In the genomic region with DNA sequence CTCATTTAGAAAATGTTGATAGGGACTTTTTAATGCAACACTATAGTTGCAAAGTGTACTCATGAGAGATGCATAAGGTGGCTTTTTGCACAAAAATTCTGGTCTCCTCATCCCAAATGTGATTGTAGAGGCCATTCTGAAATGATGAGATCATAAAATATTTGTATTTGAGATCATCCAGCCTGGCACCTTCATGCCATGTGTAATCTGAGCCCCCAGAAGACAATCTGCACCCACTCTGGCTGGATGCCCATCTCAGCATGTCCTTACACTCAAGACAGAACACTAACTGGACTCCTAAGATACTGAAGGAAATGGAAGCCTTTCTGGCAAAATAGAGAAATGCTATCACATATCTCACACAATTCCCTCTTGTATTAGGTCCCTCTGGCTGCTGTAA, we compare ENCODE assay signal across 24 cellular contexts. TPM values are rescaled to one million over a fixed set of nuclear protein-coding genes. Genes with fewer than 3 reads are reported as not detected.
"Had no signal": no experiment of that assay in that cellular context is flagged by ENCODE, and none has a peak within 500 bp of the region (broad histone marks: within the 10 kb centered on the region; RNA-seq: fewer than 3 reads in every experiment).

No MANE protein-coding gene starts in this region.

- H3K27me3 ChIP-seq: neutrophil, right atrium auricular region had no signal

- ATAC-seq: activated CD4-positive, alpha-beta T cell treated with anti-CD3 and anti-CD28 coated beads for 36 hours; activated T-cell treated with anti-CD3 and anti-CD28 coated beads, Interleukin-2, amount 50 U/mL, for 4 hours; pancreas; psoas muscle had no signal

- H3K36me3 Mint-ChIP-seq: activated naive CD8-positive, alpha-beta T cell; type B pancreatic cell had no signal

- H3K4me3 ChIP-seq: left ventricle myocardium inferior, pancreas, psoas muscle, right atrium auricular region, thoracic aorta had no signal

- DNase-seq: activated B cell treated with CpG ODN at 0.5 μM for 24 hours; activated CD4-positive, alpha-beta T cell treated with anti-CD3 and anti-CD28 coated beads for 36 hours; activated CD4-positive, alpha-beta T cell treated with anti-CD3 and anti-CD28 coated beads, Interleukin-2, amount 50 U/mL, for 4 hours; activated CD8-positive, alpha-beta memory T cell treated with anti-CD3 and anti-CD28 coated beads, Interleukin-2, amount 50 U/mL, for 48 hours; activated naive CD4-positive, alpha-beta T cell; activated T-cell treated with anti-CD3 and anti-CD28 coated beads, Interleukin-2, amount 50 U/mL, for 4 hours; central memory CD4-positive, alpha-beta T cell; effector memory CD4-positive, alpha-beta T cell; hippocampal formation; kidney glomerular epithelial cell; left ventricle myocardium inferior; midbrain; pancreas; psoas muscle; stimulated activated CD4-positive, alpha-beta T cell treated with anti-CD3 and anti-CD28 coated beads, Interleukin-4, amount 100 ng/mL, for 24 hours; stimulated activated naive CD4-positive, alpha-beta T cell treated with Interleukin-2 at 50 U/mL for 16 hours had no signal

- H3K9me3 ChIP-seq: left ventricle myocardium inferior, neutrophil, pancreas, psoas muscle, right atrium auricular region, thoracic aorta had no signal

- H3K36me3 ChIP-seq: left ventricle myocardium inferior, neutrophil, pancreas, right atrium auricular region, thoracic aorta had no signal

- H3K27ac Mint-ChIP-seq: activated B cell treated with CpG ODN at 0.5 μM for 24 hours; activated CD4-positive, alpha-beta T cell treated with anti-CD3 and anti-CD28 coated beads for 36 hours; activated naive CD8-positive, alpha-beta T cell; activated T-helper 2 cell treated with anti-CD3 and anti-CD28 coated beads, Interferon-gamma antibody, Interleukin-2, Interleukin-4, amounts not matched to agents 10 μg/mL and 5 μg/mL and 100 μg/mL, durations not matched to agents 14 hours and 24 hours and 36 hours; nephron; type B pancreatic cell had no signal

- H3K9me3 Mint-ChIP-seq: activated B cell treated with CpG ODN at 0.5 μM for 24 hours; activated T-cell treated with anti-CD3 and anti-CD28 coated beads, Interleukin-2, amount 50 U/mL, for 4 hours; activated T-helper 2 cell treated with anti-CD3 and anti-CD28 coated beads, Interferon-gamma antibody, Interleukin-2, Interleukin-4, amounts not matched to agents 10 μg/mL and 5 μg/mL and 100 μg/mL, durations not matched to agents 14 hours and 24 hours and 36 hours; nephron; type B pancreatic cell had no signal

- H3K4me3 Mint-ChIP-seq: activated B cell treated with CpG ODN at 0.5 μM for 24 hours; activated CD4-positive, alpha-beta T cell treated with anti-CD3 and anti-CD28 coated beads for 36 hours; activated naive CD8-positive, alpha-beta T cell; activated T-cell treated with anti-CD3 and anti-CD28 coated beads, Interleukin-2, amount 50 U/mL, for 4 hours; nephron; type B pancreatic cell had no signal

- H3K4me1 Mint-ChIP-seq: activated B cell treated with CpG ODN at 0.5 μM for 24 hours; activated CD4-positive, alpha-beta T cell treated with anti-CD3 and anti-CD28 coated beads for 36 hours; nephron had no signal

- H3K4me1 ChIP-seq: pancreas, psoas muscle, right atrium auricular region had no signal

RNA-seq across cellular contexts. Expression of gene SLC7A14, which starts 49.2 kb away (rescaled TPM):
- total RNA-seq: activated B cell treated with CpG ODN at 0.5 μM for 24 hours; activated CD4-positive, alpha-beta T cell treated with anti-CD3 and anti-CD28 coated beads for 36 hours; activated CD8-positive, alpha-beta memory T cell treated with anti-CD3 and anti-CD28 coated beads for 36 hours; activated T-cell treated with anti-CD3 and anti-CD28 coated beads, Interleukin-2, amount 50 U/mL, for 4 hours; activated T-helper 2 cell treated with anti-CD3 and anti-CD28 coated beads, Interferon-gamma antibody, Interleukin-2, Interleukin-4, amounts not matched to agents 10 μg/mL and 5 μg/mL and 100 μg/mL, durations not matched to agents 14 hours and 24 hours and 36 hours; left ventricle myocardium inferior; right atrium auricular region; thoracic aorta had no signal
